10 cellular contexts compared by ENCODE assay signal in genomic region chr21:43332872-43333300, GRCh38.
A peak's percentile ranks its signal among the peaks of the same experiment; 100 is the strongest.
DNase-seq lines count a peak whose midpoint lies in the region; ATAC-seq, FAIRE-seq and TF ChIP-seq lines count a peak whose summit lies in the region.
"Had no signal": no experiment of that assay in that cellular context is flagged by ENCODE, and none has a peak within 500 bp of the region (broad histone marks: within the 10 kb centered on the region; RNA-seq: fewer than 3 reads in every experiment).

No MANE protein-coding gene starts in this region.

- dilution Hi-C loops in mammary epithelial cell (cut with HindIII; ENCODE audit: low sequenced_read_pairs) = no loop called here

- H3K4me2 ChIP-seq in mammary epithelial cell (ENCODE audit: insufficient read depth, low read depth, low read length) (peak overlapping the region; percentile 74), smooth muscle cell (peak overlapping the region; percentile 83)

- DNase-seq in H7 (peak; percentile 79), mammary epithelial cell (no peak), kidney (peak; percentile 73), smooth muscle cell (lab: John Stamatoyannopoulos, UW; ENCODE audit: unreplicated experiment) (no peak), head of caudate nucleus (no peak), hippocampal formation (lab: John Stamatoyannopoulos, UW) (no peak)
- DNase-seq: stimulated activated CD4-positive, alpha-beta T cell treated with anti-CD3 and anti-CD28 coated beads, Interleukin-1b, Interleukin-23, amount 100 ng/mL, for 48 hours; T-helper 17 cell had no signal

- H3K36me3 ChIP-seq in H7 (replicated peaks; ENCODE audit: control insufficient read depth, insufficient read depth, low read length) (no peaks in the 10 kb centered on the region), mammary epithelial cell (ENCODE audit: insufficient read depth, low read length) (no peaks in the 10 kb centered on the region), kidney (ENCODE audit: control insufficient read depth in 1 of 2, insufficient read depth in 2 of 2, low read length in 2 of 2) (no peaks in the 10 kb centered on the region), smooth muscle cell (ENCODE audit: low read depth) (no peaks in the 10 kb centered on the region)

- H3K27ac ChIP-seq in mammary epithelial cell (ENCODE audit: insufficient read depth, low read depth, low read length) (peak overlapping the region; percentile 90), kidney (ENCODE audit: low read depth in 2 of 2, low read length in 2 of 2) (peak overlapping the region; percentile 78 to 81), smooth muscle cell (ENCODE audit: low read depth) (peak overlapping the region; percentile 99)

- no peak for FAIRE-seq in kidney (lab: Jason Lieb, UNC)

- H3K9me3 ChIP-seq in mammary epithelial cell (replicated peaks; ENCODE audit: insufficient read depth, low read length) (no peaks in the 10 kb centered on the region), kidney (ENCODE audit: control insufficient read depth in 1 of 2, low read length in 2 of 2) (no peaks in the 10 kb centered on the region), smooth muscle cell (replicated peaks; ENCODE audit: low read depth) (no peaks in the 10 kb centered on the region)

- no peak overlapping the region for H3K4me3 ChIP-seq in H7 (ENCODE audit: insufficient read depth, low read depth, low read length)
- H3K4me3 ChIP-seq in mammary epithelial cell (replicated peaks in 1 of 3; ENCODE audit: insufficient read depth in 1 of 3, low read depth in 2 of 3, low read length in 3 of 3) = peak overlapping the region in 2 of 3 experiments; percentile 15 to 23
- H3K4me3 ChIP-seq in kidney (ENCODE audit: low read length in 2 of 2) = peak overlapping the region; percentile 14 to 25
- no peak overlapping the region for H3K4me3 ChIP-seq in smooth muscle cell

- intact Hi-C loops in mammary epithelial cell (cut with micrococcal nuclease) = loop anchor here (1.0 kb wide), 1 partner anchor 28 kb away; no protein-coding TSS in a partner anchor
- intact Hi-C loops in kidney (cut with DNase I) = no loop called here
- intact Hi-C loops in head of caudate nucleus (cut with DNase I) = no loop called here

- CTCF ChIA-PET in mammary epithelial cell (lab: Charles Lee; ENCODE audit: low non-redundant PET) = no interaction called here

- H4K20me1 ChIP-seq in mammary epithelial cell (ENCODE audit: insufficient read depth, low read length) (no peaks in the 10 kb centered on the region), smooth muscle cell (ENCODE audit: low read depth) (no peaks in the 10 kb centered on the region)

- in situ Hi-C loops in mammary epithelial cell (cut with MboI; ENCODE audit: low sequenced_read_pairs in 2 of 2) = no loop called here

- H2AFZ ChIP-seq in mammary epithelial cell (ENCODE audit: low read depth, low read length) (peak overlapping the region; percentile 83), smooth muscle cell (ENCODE audit: low read depth) (no peak overlapping the region)

- H3K4me1 ChIP-seq in mammary epithelial cell (ENCODE audit: insufficient read depth, low read length) (peaks cover 17% of the 10 kb centered on the region), kidney (ENCODE audit: control insufficient read depth in 1 of 2, insufficient read depth in 1 of 2, low read depth in 1 of 2, low read length in 2 of 2) (peaks cover 17 to 18% of the 10 kb centered on the region in 2 donors), smooth muscle cell (ENCODE audit: low read depth) (peaks cover 18% of the 10 kb centered on the region)

- peaks cover 9% of the 10 kb centered on the region for H3F3A ChIP-seq in smooth muscle cell (ENCODE audit: low read depth)

- no peaks in the 10 kb centered on the region; the same call in 1 of the 2 replicates for H3K27me3 ChIP-seq in H7 (ENCODE audit: control insufficient read depth, insufficient read depth, low read length)
- no peaks in the 10 kb centered on the region for H3K27me3 ChIP-seq in mammary epithelial cell (ENCODE audit: insufficient read depth, low read length)
- H3K27me3 ChIP-seq in smooth muscle cell (ENCODE audit: low read depth) = no peaks in the 10 kb centered on the region

- H3K9ac ChIP-seq in mammary epithelial cell (ENCODE audit: insufficient read depth, low read length) = peak overlapping the region; percentile 30
- H3K9ac ChIP-seq in kidney (ENCODE audit: low read length in 2 of 2) = peak overlapping the region in 1 of 2 donors; percentile 63
- H3K9ac ChIP-seq in smooth muscle cell (ENCODE audit: low read depth) = peak overlapping the region; percentile 98

- TF ChIP-seq CTCF in mammary epithelial cell (conservative IDR thresholded peaks at IDR 0.05 in 1 of 2, IDR thresholded peaks at IDR 0.05 in 1 of 2; ENCODE audit: extremely low read depth in 1 of 2, insufficient read depth in 1 of 2, low read depth in 1 of 2, low read length in 2 of 2) = no peak
- TF ChIP-seq CTCF in kidney (IDR thresholded peaks at IDR 0.05; ENCODE audit: borderline replicate concordance, extremely low read depth, insufficient read depth) = no peak
- TF ChIP-seq CTCF in smooth muscle cell (IDR thresholded peaks at IDR 0.05; ENCODE audit: borderline replicate concordance, insufficient read depth, poor library complexity, severe bottlenecking) = no peak

- 60% methylated on average over 5 of the region's 17 CpGs for WGBS in mammary epithelial cell (ENCODE audit: low coverage, missing lambda C conversion rate)
- WGBS in smooth muscle cell (ENCODE audit: low lambda C conversion rate) = 15% methylated on average over 16 of the region's 17 CpGs

- no peaks in the 10 kb centered on the region for H3K79me2 ChIP-seq in mammary epithelial cell (ENCODE audit: insufficient read depth, low read length)
- no peaks in the 10 kb centered on the region for H3K79me2 ChIP-seq in smooth muscle cell (ENCODE audit: low read depth)

- BruUV-seq in mammary epithelial cell (replicated peaks; lab: Mats Ljungman, UMichigan) = no TSS peak

- ATAC-seq in HG02798 (IDR thresholded peaks at IDR 0.05; ENCODE audit: poor library complexity, unreplicated experiment) (no peak), HG03521 (IDR thresholded peaks at IDR 0.05; ENCODE audit: unreplicated experiment) (no peak)
- ATAC-seq: T-helper 17 cell had no signal

Comparison
In these comparisons a context has a peak if more than half of its experiments do, and no peak if none do; other contexts are left out.
1. DNase-seq: peak in H7 (single experiment) and kidney (single experiment); none in mammary epithelial cell (single experiment), smooth muscle cell (single experiment), head of caudate nucleus (0 of 42) and hippocampal formation (0 of 2).
2. H3K4me3 ChIP-seq: peak in mammary epithelial cell (2 of 3) and kidney (2 of 2); none in H7 (single experiment) and smooth muscle cell (single experiment).
3. Peak in every context shown above with its lines, with median percentiles within 50 percentile points of each other: H3K27ac ChIP-seq.